Comparison of ENCODE assay signal across 26 cellular contexts in genomic region chr22:46274381-46274780, GRCh38. TPM values are rescaled to one million over a fixed set of nuclear protein-coding genes. Genes with fewer than 3 reads are reported as not detected.
A peak's percentile ranks its signal among the peaks of the same experiment; 100 is the strongest.
DNase-seq lines count a peak whose midpoint lies in the region; ATAC-seq and TF ChIP-seq lines count a peak whose summit lies in the region.
"Had no signal": no experiment of that assay in that cellular context is flagged by ENCODE, and none has a peak within 500 bp of the region (broad histone marks: within the 10 kb centered on the region; RNA-seq: fewer than 3 reads in every experiment).

No MANE protein-coding gene starts in this region.

- no peaks in the 10 kb centered on the region for H3K27me3 ChIP-seq in right atrium auricular region
- H3K27me3 ChIP-seq in Peyer's patch = no peaks in the 10 kb centered on the region
- H3K27me3 ChIP-seq: BE2C, BLaER1 had no signal

- peak; percentile 5 for DNase-seq in left cardiac atrium
- no peak for DNase-seq in right atrium auricular region (ENCODE audit: low spot score)
- DNase-seq in Peyer's patch = peak in 2 of 3 donors; percentile 15 to 38
- peak; percentile 43 for DNase-seq in mesenteric fat pad (ENCODE audit: low spot score)
- no peak for DNase-seq in GM20000 (ENCODE audit: low spot score)
- DNase-seq: 8988T; ACHN; BE2C; C1 segment of cervical spinal cord; CD4-positive, alpha-beta memory T cell; CD4-positive, CD25-positive, alpha-beta regulatory T cell; CD8-positive, alpha-beta memory T cell; COR-L47; DMS 273 treated with DMSO at 0.1 percent for 48 hours; DMS153; DMS53; DMS79; DND-41; EL; GDM1 had no signal

- H3K36me3 ChIP-seq in right atrium auricular region = peaks cover 72% of the 10 kb centered on the region
- H3K36me3 ChIP-seq in Peyer's patch = peaks cover 0 to 86% (median 0%) of the 10 kb centered on the region in 3 donors

- H3K9me3 ChIP-seq in right atrium auricular region = no peaks in the 10 kb centered on the region
- H3K9me3 ChIP-seq in Peyer's patch = no peaks in the 10 kb centered on the region
- H3K9me3 ChIP-seq: BE2C had no signal

- H3K27ac ChIP-seq in right atrium auricular region (no peak overlapping the region), Peyer's patch (no peak overlapping the region)
- H3K27ac ChIP-seq: BLaER1 had no signal

- H3K4me1 ChIP-seq in right atrium auricular region (peaks cover 0 to 9% of the 10 kb centered on the region in 2 donors), Peyer's patch (peaks cover 0 to 1% (median 0%) of the 10 kb centered on the region in 4 donors)
- H3K4me1 ChIP-seq: BE2C had no signal

- intact Hi-C loops in left cardiac atrium (cut with DNase I) = no loop called here

- no peak overlapping the region for H3K4me3 ChIP-seq in right atrium auricular region
- H3K4me3 ChIP-seq in Peyer's patch = no peak overlapping the region
- H3K4me3 ChIP-seq: BLaER1, GM12878 had no signal

- TF ChIP-seq CTCF in right atrium auricular region (IDR thresholded peaks at IDR 0.05) = no peak
- no peak for TF ChIP-seq CTCF in Peyer's patch (IDR thresholded peaks at IDR 0.05)
- no peak for TF ChIP-seq CTCF in GM20000 (IDR thresholded peaks at IDR 0.05; ENCODE audit: extremely low read depth, missing control alignments)

- TF ChIP-seq POLR2A in Peyer's patch (IDR thresholded peaks at IDR 0.05) = no peak

- ATAC-seq in left cardiac atrium (no peak), HG02981 (IDR thresholded peaks at IDR 0.05; ENCODE audit: unreplicated experiment) (no peak)
- ATAC-seq: GM12878 had no signal

RNA-seq across cellular contexts. Expression of gene TTC38, which starts 6.6 kb away (rescaled TPM):
- total RNA-seq in left cardiac atrium (10 to 100 TPM; 22.7 to 23.1 TPM), right atrium auricular region (10 to 100 TPM; 22.6 to 41.7 TPM), Peyer's patch (100 to 1,000 TPM; 173 to 606 (median 587) TPM), mesenteric fat pad (39.4 TPM)

RNA-seq across cellular contexts. Expression of gene PKDREJ, which starts 11.2 kb away (rescaled TPM):
- total RNA-seq in left cardiac atrium (under 1 TPM; 0.12 to 0.13 TPM), right atrium auricular region (under 1 TPM; 0.04 to 0.07 TPM), Peyer's patch (1 to 10 TPM in 1 of 4 donors, under 1 TPM in 2, not detected in 1; 0.13 to 1.3 (median 0.35) TPM), mesenteric fat pad (not detected)
- total RNA-seq: A673; CD4-positive, alpha-beta memory T cell; CD4-positive, CD25-positive, alpha-beta regulatory T cell; CD8-positive, alpha-beta memory T cell; Daoy; G401; GM12878 had no signal

RNA-seq across cellular contexts. Expression of gene GTSE1, which starts 22.3 kb away (rescaled TPM):
- total RNA-seq in left cardiac atrium = under 1 TPM; 0.24 to 0.94 TPM
- under 1 TPM; 0.16 to 0.63 TPM for total RNA-seq in right atrium auricular region
- total RNA-seq in Peyer's patch = 10 to 100 TPM in 1 of 4 donors, 1 to 10 TPM in 3; 2.3 to 14.9 (median 5.9) TPM
- total RNA-seq in mesenteric fat pad = 0.39 TPM

RNA-seq across cellular contexts. Expression of gene CDPF1, which starts 24.3 kb away (rescaled TPM):
- 1 to 10 TPM; 8.1 to 8.2 TPM for total RNA-seq in left cardiac atrium
- total RNA-seq in right atrium auricular region = 10 to 100 TPM in 1 of 2 donors, 1 to 10 TPM in 1; 9.7 to 11.9 TPM
- 10 to 100 TPM in 3 of 4 donors, 1 to 10 TPM in 1; 7.0 to 23.9 (median 12.1) TPM for total RNA-seq in Peyer's patch
- total RNA-seq in mesenteric fat pad = 7.6 TPM

Comparison
In these comparisons a context has a peak if more than half of its experiments do, and no peak if none do; other contexts are left out.
1. DNase-seq: peak in left cardiac atrium (single experiment), Peyer's patch (2 of 3) and mesenteric fat pad (single experiment); none in right atrium auricular region (single experiment) and GM20000 (single experiment).